In genomic region chr12:102824218-102824835, GRCh38 we compare ENCODE assay signal across 8 cellular contexts.
A peak's percentile ranks its signal among the peaks of the same experiment; 100 is the strongest.
DNase-seq lines count a peak whose midpoint lies in the region; ATAC-seq, FAIRE-seq and TF ChIP-seq lines count a peak whose summit lies in the region.

No MANE protein-coding gene starts in this region.

- H3K27me3 Mint-ChIP-seq in activated CD4-positive, alpha-beta T cell treated with anti-CD3 and anti-CD28 coated beads, Interleukin-2, amount 10 ng/mL, durations not matched to agents 7 days and 5 days, result peaks cover 20% of the 10 kb centered on the region
- H3K27me3 Mint-ChIP-seq in astrocyte (ENCODE audit: low read depth, unreplicated experiment), result peaks cover 52% of the 10 kb centered on the region
- peaks cover 57% of the 10 kb centered on the region for H3K27me3 Mint-ChIP-seq in stimulated activated memory B cell treated with anti-CD40 and anti-IgM and Interleukin-4, amounts not matched to agents 10 μg/mL and 1 μg/mL and 100 μg/mL, for 72 hours

- H3K27me3 ChIP-seq in astrocyte (ENCODE audit: insufficient read depth, low read length) (no peaks in the 10 kb centered on the region), esophagus muscularis mucosa (peaks cover 0 to 28% (median 0%) of the 10 kb centered on the region in 4 donors)

- H3K36me3 ChIP-seq in astrocyte (ENCODE audit: insufficient read depth, low read length) (no peaks in the 10 kb centered on the region), esophagus muscularis mucosa (no peaks in the 10 kb centered on the region)

- no peaks in the 10 kb centered on the region for H3K4me1 Mint-ChIP-seq in activated CD4-positive, alpha-beta T cell treated with anti-CD3 and anti-CD28 coated beads, Interleukin-2, amount 10 ng/mL, durations not matched to agents 7 days and 5 days
- peaks cover 2% of the 10 kb centered on the region for H3K4me1 Mint-ChIP-seq in astrocyte (ENCODE audit: low read depth, unreplicated experiment)
- H3K4me1 Mint-ChIP-seq in stimulated activated memory B cell treated with anti-CD40 and anti-IgM and Interleukin-4, amounts not matched to agents 10 μg/mL and 1 μg/mL and 100 μg/mL, for 72 hours, result no peaks in the 10 kb centered on the region

- no peaks in the 10 kb centered on the region for H4K20me1 ChIP-seq in astrocyte (ENCODE audit: insufficient read depth, low read length)

- TF ChIP-seq CTCF in astrocyte (IDR thresholded peaks at IDR 0.05; ENCODE audit: insufficient read depth, low read depth, low read length), result no peak
- no peak for TF ChIP-seq CTCF in esophagus muscularis mucosa (IDR thresholded peaks at IDR 0.05)

- TF ChIP-seq EP300 in esophagus muscularis mucosa (IDR thresholded peaks at IDR 0.05), result no peak

- H3K4me2 ChIP-seq in astrocyte (ENCODE audit: low read length), result peak overlapping the region; percentile 19

- no peak for FAIRE-seq in astrocyte (lab: Jason Lieb, UNC)

- H3K4me3 Mint-ChIP-seq in activated CD4-positive, alpha-beta T cell treated with anti-CD3 and anti-CD28 coated beads, Interleukin-2, amount 10 ng/mL, durations not matched to agents 7 days and 5 days, result no peak overlapping the region
- no peak overlapping the region for H3K4me3 Mint-ChIP-seq in astrocyte (ENCODE audit: unreplicated experiment)
- no peak overlapping the region for H3K4me3 Mint-ChIP-seq in stimulated activated memory B cell treated with anti-CD40 and anti-IgM and Interleukin-4, amounts not matched to agents 10 μg/mL and 1 μg/mL and 100 μg/mL, for 72 hours

- no peaks in the 10 kb centered on the region for H3K4me1 ChIP-seq in astrocyte (ENCODE audit: insufficient read depth, low read length)
- no peaks in the 10 kb centered on the region for H3K4me1 ChIP-seq in esophagus muscularis mucosa

- TF ChIP-seq POLR2A in esophagus muscularis mucosa (IDR thresholded peaks at IDR 0.05; ENCODE audit: low read depth), result no peak

- CTCF ChIA-PET in activated CD4-positive, alpha-beta T cell treated with anti-CD3 and anti-CD28 coated beads, Interleukin-2, amount 10 ng/mL, durations not matched to agents 7 days and 5 days (lab: Charles Lee), result no interaction called here

- intact Hi-C loops in esophagus muscularis mucosa (cut with DNase I), result no loop called here

- POLR2A ChIA-PET in activated CD4-positive, alpha-beta T cell treated with anti-CD3 and anti-CD28 coated beads, Interleukin-2, amount 10 ng/mL, durations not matched to agents 7 days and 5 days (lab: Charles Lee), result no interaction called here

- no peaks in the 10 kb centered on the region for H3K9me3 ChIP-seq in astrocyte (ENCODE audit: insufficient read depth, low read depth, low read length)
- H3K9me3 ChIP-seq in iPS-18c (ENCODE audit: control insufficient read depth, insufficient read depth, low read length), result no peaks in the 10 kb centered on the region
- H3K9me3 ChIP-seq in esophagus muscularis mucosa, result no peaks in the 10 kb centered on the region

- H3K27ac ChIP-seq in astrocyte (ENCODE audit: low read depth, low read length), result no peak overlapping the region
- H3K27ac ChIP-seq in esophagus muscularis mucosa (replicated peaks in 1 of 4), result no peak overlapping the region

- H3K36me3 Mint-ChIP-seq in activated CD4-positive, alpha-beta T cell treated with anti-CD3 and anti-CD28 coated beads, Interleukin-2, amount 10 ng/mL, durations not matched to agents 7 days and 5 days (ENCODE audit: low read depth), result no peaks in the 10 kb centered on the region
- no peaks in the 10 kb centered on the region for H3K36me3 Mint-ChIP-seq in astrocyte (ENCODE audit: low read depth, unreplicated experiment)
- no peaks in the 10 kb centered on the region for H3K36me3 Mint-ChIP-seq in stimulated activated memory B cell treated with anti-CD40 and anti-IgM and Interleukin-4, amounts not matched to agents 10 μg/mL and 1 μg/mL and 100 μg/mL, for 72 hours

- no peaks in the 10 kb centered on the region for H3K9me3 Mint-ChIP-seq in activated CD4-positive, alpha-beta T cell treated with anti-CD3 and anti-CD28 coated beads, Interleukin-2, amount 10 ng/mL, durations not matched to agents 7 days and 5 days
- H3K9me3 Mint-ChIP-seq in astrocyte (ENCODE audit: unreplicated experiment), result peaks cover 4% of the 10 kb centered on the region
- H3K9me3 Mint-ChIP-seq in stimulated activated memory B cell treated with anti-CD40 and anti-IgM and Interleukin-4, amounts not matched to agents 10 μg/mL and 1 μg/mL and 100 μg/mL, for 72 hours, result peaks cover 3% of the 10 kb centered on the region

- H3K4me3 ChIP-seq in astrocyte (ENCODE audit: insufficient read depth, low read depth, low read length) (no peak overlapping the region), iPS-18c (ENCODE audit: insufficient read depth, low read depth, low read length) (peak overlapping the region; percentile 34), esophagus muscularis mucosa (no peak overlapping the region)

- no peaks in the 10 kb centered on the region for H3K79me2 ChIP-seq in astrocyte (ENCODE audit: insufficient read depth, low read length)

- H3K27ac Mint-ChIP-seq in activated CD4-positive, alpha-beta T cell treated with anti-CD3 and anti-CD28 coated beads, Interleukin-2, amount 10 ng/mL, durations not matched to agents 7 days and 5 days, result no peak overlapping the region
- no peak overlapping the region for H3K27ac Mint-ChIP-seq in astrocyte (ENCODE audit: unreplicated experiment)
- no peak overlapping the region for H3K27ac Mint-ChIP-seq in stimulated activated memory B cell treated with anti-CD40 and anti-IgM and Interleukin-4, amounts not matched to agents 10 μg/mL and 1 μg/mL and 100 μg/mL, for 72 hours

- ATAC-seq in stimulated activated memory B cell treated with anti-CD40 and anti-IgM and Interleukin-4, amounts not matched to agents 10 μg/mL and 1 μg/mL and 100 μg/mL, for 72 hours, result peak; percentile 36

- no peak overlapping the region for H3K9ac ChIP-seq in astrocyte (ENCODE audit: low read length)

- DNase-seq in activated CD4-positive, alpha-beta T cell treated with anti-CD3 and anti-CD28 coated beads for 48 hours, result peak; percentile 10
- DNase-seq in activated CD4-positive, alpha-beta T cell treated with anti-CD3 and anti-CD28 coated beads, Interleukin-2, amount 10 ng/mL, durations not matched to agents 7 days and 5 days, result no peak
- DNase-seq in astrocyte (ENCODE audit: low read depth), result no peak
- DNase-seq in esophagus muscularis mucosa (ENCODE audit: extremely low spot score), result no peak
- DNase-seq in inferior parietal cortex (ENCODE audit: extremely low spot score), result no peak
- DNase-seq in middle frontal gyrus (ENCODE audit: extremely low spot score, low spot score), result no peak

- 3% methylated on average over 25 of the region's 36 CpGs for WGBS in esophagus muscularis mucosa

- H2AFZ ChIP-seq in astrocyte (ENCODE audit: low read depth, low read length), result no peak overlapping the region
